1 cellular context compared by ENCODE assay signal in the genomic region with DNA sequence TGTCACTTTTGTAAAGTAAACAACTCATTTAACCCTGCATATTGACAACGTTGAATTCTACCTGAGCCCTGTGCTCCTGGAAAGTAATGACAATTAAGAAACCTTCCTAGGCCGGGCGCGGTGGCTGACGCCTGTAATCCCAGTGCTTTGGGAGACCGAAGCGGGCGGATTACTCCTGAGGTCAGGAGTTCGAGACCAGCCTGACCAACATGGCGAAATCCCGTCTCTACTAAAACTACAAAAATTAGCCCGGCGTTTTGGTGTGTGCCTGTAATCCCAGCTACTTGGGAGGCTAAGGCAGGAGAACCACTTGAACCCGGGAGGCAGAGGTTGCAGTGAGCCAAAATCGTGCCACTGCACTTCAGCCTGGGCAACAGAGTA.
TF ChIP-seq lines count a peak whose summit lies in the region.
"Not testable (repeated sequence)": the region's sequence is repeated elsewhere in the genome, so short reads cannot be mapped to it uniquely, and the experiment has no call there.

No MANE protein-coding gene starts in this region.

TF ChIP-seq in HepG2, 621 proteins besides CTCF, POLR2A, EP300 and RAD21:
- TF ChIP-seq ZNF652 (CRISPR knock-in tag; IDR thresholded peaks at IDR 0.05; ENCODE audit: borderline replicate concordance, low read depth) (0 out of 2 replicates have a peak, but pooled peaks have one; percentile 40), ZMYM2 (CRISPR knock-in tag; IDR thresholded peaks at IDR 0.05) (peak; percentile 31; the same call in 1 of the 2 replicates), FOXA1 (CRISPR knock-in tag; IDR thresholded peaks at IDR 0.05) (0 out of 2 replicates have a peak, but pooled peaks have one; percentile 21)
- TF ChIP-seq FOXA1 (IDR thresholded peaks at IDR 0.05), result not testable (repeated sequence)
TF ChIP-seq in HepG2: peak in this region for 3; not testable (repeated sequence) for 618.
